In genomic region chr1:12181568-12181967, GRCh38 we compare ENCODE assay signal across 16 cellular contexts. TPM values are rescaled to one million over a fixed set of nuclear protein-coding genes. Genes with fewer than 3 reads are reported as not detected.
DNase-seq lines count a peak whose midpoint lies in the region; ATAC-seq, FAIRE-seq and TF ChIP-seq lines count a peak whose summit lies in the region.
"Had no signal": no experiment of that assay in that cellular context is flagged by ENCODE, and none has a peak within 500 bp of the region (broad histone marks: within the 10 kb centered on the region; RNA-seq: fewer than 3 reads in every experiment).

No MANE protein-coding gene starts in this region.

- POLR2A ChIA-PET in MCF 10A (lab: Yijun Ruan, JAX) = no interaction called here
- POLR2A ChIA-PET in K562 (lab: Yijun Ruan, JAX) = interaction anchor here (0.6 to 2.0 kb wide), 4 partner anchors 8 to 22 kb away, joined by 3 to 7 read pairs (median 4); no protein-coding TSS in a partner anchor
- POLR2A ChIA-PET in naive thymus-derived CD8-positive, alpha-beta T cell (lab: Charles Lee) = interaction anchor here (1.4 kb wide), 1 partner anchor 15 kb away, joined by 4 read pairs; the partner anchor contains the start of gene TNFRSF1B

- no peaks in the 10 kb centered on the region for H3K9me3 Mint-ChIP-seq in MCF 10A (ENCODE audit: unreplicated experiment)
- no peaks in the 10 kb centered on the region for H3K9me3 Mint-ChIP-seq in naive thymus-derived CD8-positive, alpha-beta T cell
- H3K9me3 Mint-ChIP-seq: activated T-cell treated with anti-CD3 and anti-CD28 coated beads, Interleukin-2, amount 50 U/mL, for 72 hours; endodermal cell; WTC11 had no signal

- ATAC-seq in K562 (0 out of 3 replicates have a peak, but pooled peaks have one; percentile 8), upper lobe of left lung (ENCODE audit: low FRiP score in 2 of 2) (no peak), HG02759 (IDR thresholded peaks at IDR 0.05; ENCODE audit: unreplicated experiment) (no peak)
- no peak for ATAC-seq in naive thymus-derived CD8-positive, alpha-beta T cell
- ATAC-seq: activated T-cell treated with anti-CD3 and anti-CD28 coated beads, Interleukin-2, amount 50 U/mL, for 72 hours; sciatic nerve; SK-N-SH treated with all-trans-retinoic acid at 6 μM for 48 hours; WTC11 had no signal

- 72% methylated on average over 6 of the region's 7 CpGs for WGBS in K562 (ENCODE audit: insufficient coverage, low coverage, missing lambda C conversion rate)
- WGBS in upper lobe of left lung, 2 donors = 92 to 93% methylated on average over 3 to 7 of the region's 7 CpGs

- TF ChIP-seq POLR2A in breast epithelium (IDR thresholded peaks at IDR 0.05) (no peak), K562 (conservative IDR thresholded peaks at IDR 0.05) (no peak), upper lobe of left lung (IDR thresholded peaks at IDR 0.05) (no peak)

- no peak for TF ChIP-seq CTCF in breast epithelium (IDR thresholded peaks at IDR 0.05)
- TF ChIP-seq CTCF in MCF 10A (IDR thresholded peaks at IDR 0.05; ENCODE audit: unreplicated experiment) = no peak
- TF ChIP-seq CTCF in K562 (IDR thresholded peaks at IDR 0.05 in 2 of 3, conservative IDR thresholded peaks at IDR 0.05 in 1 of 3; ENCODE audit: insufficient read depth in 2 of 3, low read depth in 1 of 3, low read length in 3 of 3) = no peak
- no peak for TF ChIP-seq CTCF in upper lobe of left lung (IDR thresholded peaks at IDR 0.05)

- peaks cover 27% of the 10 kb centered on the region for H3K27me3 Mint-ChIP-seq in MCF 10A (ENCODE audit: insufficient read depth, unreplicated experiment)
- no peaks in the 10 kb centered on the region for H3K27me3 Mint-ChIP-seq in naive thymus-derived CD8-positive, alpha-beta T cell

- H3K27me3 ChIP-seq in breast epithelium (no peaks in the 10 kb centered on the region), K562 (ENCODE audit: control insufficient read depth in 2 of 2, insufficient read depth in 2 of 2, low read length in 2 of 2) (no peaks in the 10 kb centered on the region), upper lobe of left lung (no peaks in the 10 kb centered on the region)
- H3K27me3 ChIP-seq: testis had no signal

- TF ChIP-seq RAD21 in K562 (CRISPR knock-in tag; conservative IDR thresholded peaks at IDR 0.05 in 1 of 2, IDR thresholded peaks at IDR 0.05 in 1 of 2) = no peak

- TF ChIP-seq EP300 in K562 (IDR thresholded peaks at IDR 0.05; ENCODE audit: low read length) (no peak), upper lobe of left lung (IDR thresholded peaks at IDR 0.05) (no peak)

- no peak overlapping the region for H3K27ac Mint-ChIP-seq in MCF 10A (ENCODE audit: low read depth, unreplicated experiment)
- peak overlapping the region in 7 of 10 donors; percentile 48 to 100 (median 98) for H3K27ac Mint-ChIP-seq in naive thymus-derived CD8-positive, alpha-beta T cell
- H3K27ac Mint-ChIP-seq: endodermal cell, WTC11 had no signal

- BruUV-seq in MCF 10A (replicated peaks; lab: Mats Ljungman, UMichigan) = no TSS peak
- BruUV-seq in K562 (replicated peaks; lab: Mats Ljungman, UMichigan) = no TSS peak

- H3K4me1 ChIP-seq in breast epithelium = peaks cover 7 to 15% of the 10 kb centered on the region in 2 donors
- H3K4me1 ChIP-seq in K562 (replicated peaks in 1 of 2; ENCODE audit: control insufficient read depth in 2 of 2, insufficient read depth in 2 of 2, low read length in 2 of 2) = peaks cover 8 to 47% of the 10 kb centered on the region in 2 experiments; a peak in 3 of 5 replicates
- peaks cover 93 to 100% (median 95%) of the 10 kb centered on the region in 4 donors for H3K4me1 ChIP-seq in upper lobe of left lung

- H3K36me3 ChIP-seq in breast epithelium (no peaks in the 10 kb centered on the region), K562 (ENCODE audit: control insufficient read depth, insufficient read depth, low read length) (peaks cover 19% of the 10 kb centered on the region; the same call in 2 of the 3 replicates), upper lobe of left lung (no peaks in the 10 kb centered on the region)

- no peak overlapping the region for H3K4me3 Mint-ChIP-seq in MCF 10A (ENCODE audit: unreplicated experiment)
- H3K4me3 Mint-ChIP-seq in naive thymus-derived CD8-positive, alpha-beta T cell = no peak overlapping the region
- H3K4me3 Mint-ChIP-seq: activated T-cell treated with anti-CD3 and anti-CD28 coated beads, Interleukin-2, amount 50 U/mL, for 72 hours; endodermal cell; WTC11 had no signal

- DNase-seq in breast epithelium (ENCODE audit: low spot score in 2 of 2) = no peak
- DNase-seq in MCF 10A (ENCODE audit: unreplicated experiment) = no peak
- no peak for DNase-seq in K562 (ENCODE audit: extremely low read depth in 1 of 4, low spot score in 3 of 4)
- DNase-seq in naive thymus-derived CD8-positive, alpha-beta T cell = no peak
- DNase-seq in upper lobe of left lung = no peak
- DNase-seq in NCI-H2227 (lab: John Stamatoyannopoulos, UW; ENCODE audit: unreplicated experiment) = no peak
- DNase-seq in hypothalamus (lab: John Stamatoyannopoulos, UW) = no peak
- DNase-seq: activated T-cell treated with anti-CD3 and anti-CD28 coated beads, Interleukin-2, amount 50 U/mL, for 72 hours; DMS79 treated with DMSO at 0.1 percent for 48 hours; endodermal cell; kidney; testis had no signal

- no peak overlapping the region for H3K9ac ChIP-seq in K562 (ENCODE audit: insufficient read depth in 1 of 2, low read depth in 2 of 2, low read length in 2 of 2)

- peaks cover 44% of the 10 kb centered on the region for H4K20me1 ChIP-seq in K562 (replicated peaks; ENCODE audit: control insufficient read depth, insufficient read depth, low read length)

- in situ Hi-C loops in K562 (cut with MboI) = no loop called here

- peak overlapping the region; percentile 81 to 87 for H3K27ac ChIP-seq in breast epithelium
- no peak overlapping the region for H3K27ac ChIP-seq in K562 (ENCODE audit: extremely low read depth, low read depth, low read length)
- peak overlapping the region; percentile 81 to 97 (median 95) for H3K27ac ChIP-seq in upper lobe of left lung

- H2AFZ ChIP-seq in K562 (ENCODE audit: low read depth, low read length) = no peak overlapping the region

- H3K4me3 ChIP-seq in breast epithelium (no peak overlapping the region), K562 (no peak overlapping the region), upper lobe of left lung (no peak overlapping the region)
- H3K4me3 ChIP-seq: testis had no signal

- FAIRE-seq in K562 (lab: Jason Lieb, UNC) = no peak
- FAIRE-seq: kidney had no signal

- H3K9me3 ChIP-seq in breast epithelium (no peaks in the 10 kb centered on the region), K562 (replicated peaks; ENCODE audit: control insufficient read depth, insufficient read depth, low read depth, low read length) (no peaks in the 10 kb centered on the region), upper lobe of left lung (no peaks in the 10 kb centered on the region)
- H3K9me3 ChIP-seq: testis had no signal

- intact Hi-C loops in breast epithelium (cut with DNase I; ENCODE audit: low total_unique reads) = loop anchor here (5.0 kb wide), 1 partner anchor 1129 kb away; no protein-coding TSS in a partner anchor
- intact Hi-C loops in MCF 10A (cut with micrococcal nuclease) = no loop called here
- intact Hi-C loops in K562 (cut with micrococcal nuclease) = no loop called here

- H3K9me1 ChIP-seq in K562 (ENCODE audit: control insufficient read depth, insufficient read depth, low read length) = no peaks in the 10 kb centered on the region

- no peak overlapping the region for H3K4me2 ChIP-seq in K562 (ENCODE audit: insufficient read depth, low read length)

- peaks cover 6% of the 10 kb centered on the region for H3K4me1 Mint-ChIP-seq in MCF 10A (ENCODE audit: insufficient read depth, unreplicated experiment)
- H3K4me1 Mint-ChIP-seq in naive thymus-derived CD8-positive, alpha-beta T cell = peaks cover 36 to 86% (median 68%) of the 10 kb centered on the region in 4 donors

- H3K36me3 Mint-ChIP-seq in MCF 10A (ENCODE audit: insufficient read depth, unreplicated experiment) = no peaks in the 10 kb centered on the region
- H3K36me3 Mint-ChIP-seq in naive thymus-derived CD8-positive, alpha-beta T cell = no peaks in the 10 kb centered on the region
- H3K36me3 Mint-ChIP-seq: WTC11 had no signal

- peaks cover 19% of the 10 kb centered on the region for H3K79me2 ChIP-seq in K562 (ENCODE audit: control insufficient read depth, insufficient read depth, low read length)

- CTCF ChIA-PET in MCF 10A (lab: Yijun Ruan, JAX) (interaction anchor here (1.4 kb wide), 1 partner anchor 56 kb away, joined by 5 read pairs; no protein-coding TSS in a partner anchor), K562 (lab: Yijun Ruan, JAX; ENCODE audit: low intra/inter-chr PET ratio) (no interaction called here)

RNA-seq across cellular contexts. Expression of gene TNFRSF1B, which starts 14.8 kb away (rescaled TPM):
- total RNA-seq in breast epithelium (10 to 100 TPM; 25.0 to 48.8 (median 35.1) TPM), MCF 10A (2022) (0.22 TPM in 1 of 2 replicates, not detected in the other), K562 (2014; rRNA removed) (40.8 and 54.1 TPM in 2 replicates), K562 (2014; rRNA removed; fragmentation: Illumina TruSeq; extraction: Trizol) (17.5 and 22.7 TPM in 2 replicates), K562 (2015; rRNA removed; fragmentation: Illumina TruSeq; extraction: Trizol) (21.7 and 23.1 TPM in 2 replicates), K562 (2021) (91.3 and 91.6 TPM in 2 replicates), upper lobe of left lung (100 to 1,000 TPM in 1 of 6 donors, 10 to 100 TPM in 5; 28.3 to 113 (median 58.5) TPM)
- total RNA-seq in K562 (2011; cell fraction: chromatin; rRNA removed; ENCODE audit: low replicate concordance) = 26.1 and 74.5 TPM in 2 replicates
- total RNA-seq in K562 (2011; cell fraction: nucleolus; rRNA removed) = 83.4 and 97.6 TPM in 2 replicates
- total RNA-seq in K562 (2011; cell fraction: nucleoplasm; rRNA removed) = 68.4 and 69.2 TPM in 2 replicates
- polyA plus RNA-seq in K562 (2011; rRNA removed) (36.0 and 48.1 TPM in 2 replicates), K562 (2014; fragmentation: Illumina TruSeq; extraction: Trizol) (40.9 and 48.0 TPM in 2 replicates), K562 (2014; fragmentation: Nextera tagmentation; extraction: Ambion mirVana) (1 to 10 TPM; 8.8 to 9.0 TPM), K562 (2014; rRNA removed) (43.7 and 47.2 TPM in 2 replicates)
- polyA plus RNA-seq in K562 (2011; cell fraction: cytosol; rRNA removed) = 54.9 and 115 TPM in 2 replicates
- 12.4 and 19.5 TPM in 2 replicates for polyA plus RNA-seq in K562 (2011; cell fraction: nucleus; rRNA removed)
- 37.7 and 41.4 TPM in 2 replicates for polyA plus RNA-seq in K562 (2012)
- 19.0 and 26.6 TPM in 2 replicates for polyA minus RNA-seq in K562 (2011; rRNA and poly(A)+ RNA removed)
- polyA minus RNA-seq in K562 (2011; cell fraction: cytosol; rRNA and poly(A)+ RNA removed) = 46.3 and 70.4 TPM in 2 replicates
- 13.3 and 24.2 TPM in 2 replicates for polyA minus RNA-seq in K562 (2011; cell fraction: nucleus; rRNA and poly(A)+ RNA removed)
- 10 to 100 TPM; 16.5 to 18.4 TPM for total RNA-seq in naive thymus-derived CD8-positive, alpha-beta T cell
- 10 to 100 TPM; 19.7 to 64.6 (median 21.8) TPM for polyA plus RNA-seq in naive thymus-derived CD8-positive, alpha-beta T cell

RNA-seq across cellular contexts. Expression of gene VPS13D, which starts 48.3 kb away (rescaled TPM):
- total RNA-seq in breast epithelium (100 to 1,000 TPM in 1 of 3 donors, 10 to 100 TPM in 2; 73.9 to 115 (median 96.4) TPM), MCF 10A (2022) (36.5 and 39.3 TPM in 2 replicates), K562 (2014; rRNA removed) (31.7 and 34.0 TPM in 2 replicates), K562 (2014; rRNA removed; fragmentation: Illumina TruSeq; extraction: Trizol) (46.5 and 48.1 TPM in 2 replicates), K562 (2015; rRNA removed; fragmentation: Illumina TruSeq; extraction: Trizol) (36.6 and 38.5 TPM in 2 replicates), K562 (2021) (47.2 and 50.0 TPM in 2 replicates), upper lobe of left lung (100 to 1,000 TPM in 2 of 6 donors, 10 to 100 TPM in 4; 54.9 to 181 (median 87.9) TPM)
- total RNA-seq in K562 (2011; cell fraction: chromatin; rRNA removed; ENCODE audit: low replicate concordance) = 242 and 510 TPM in 2 replicates
- 134 and 184 TPM in 2 replicates for total RNA-seq in K562 (2011; cell fraction: nucleolus; rRNA removed)
- 201 and 203 TPM in 2 replicates for total RNA-seq in K562 (2011; cell fraction: nucleoplasm; rRNA removed)
- polyA plus RNA-seq in K562 (2011; rRNA removed) (50.3 and 51.5 TPM in 2 replicates), K562 (2014; fragmentation: Illumina TruSeq; extraction: Trizol) (41.3 and 46.6 TPM in 2 replicates), K562 (2014; fragmentation: Nextera tagmentation; extraction: Ambion mirVana) (10 to 100 TPM in 1 of 2 experiments, 1 to 10 TPM in 1; 6.1 to 13.9 TPM), K562 (2014; rRNA removed) (37.2 and 41.3 TPM in 2 replicates)
- polyA plus RNA-seq in K562 (2011; cell fraction: cytosol; rRNA removed) = 24.7 and 32.9 TPM in 2 replicates
- polyA plus RNA-seq in K562 (2011; cell fraction: nucleus; rRNA removed) = 80.4 and 87.5 TPM in 2 replicates
- polyA plus RNA-seq in K562 (2012) = 21.3 and 30.8 TPM in 2 replicates
- polyA minus RNA-seq in K562 (2011; rRNA and poly(A)+ RNA removed) = 105 and 124 TPM in 2 replicates
- polyA minus RNA-seq in K562 (2011; cell fraction: cytosol; rRNA and poly(A)+ RNA removed) = 40.4 and 42.1 TPM in 2 replicates
- 107 and 189 TPM in 2 replicates for polyA minus RNA-seq in K562 (2011; cell fraction: nucleus; rRNA and poly(A)+ RNA removed)
- 10 to 100 TPM; 63.0 to 64.9 TPM for total RNA-seq in naive thymus-derived CD8-positive, alpha-beta T cell
- 1 to 10 TPM; 5.3 to 7.5 (median 5.4) TPM for polyA plus RNA-seq in naive thymus-derived CD8-positive, alpha-beta T cell

Comparison
In these comparisons a context has a peak if more than half of its experiments do, and no peak if none do; other contexts are left out.
1. RNA of gene TNFRSF1B, which starts 14.8 kb away (total RNA-seq): 28.3 to 113 TPM in upper lobe of left lung, 17.5 to 97.6 TPM in K562, 25.0 to 48.8 TPM in breast epithelium and 16.5 to 18.4 TPM in naive thymus-derived CD8-positive, alpha-beta T cell; 0.22 TPM in MCF 10A; every median in the first group is over 10 times any median in the second.